In genomic region chr17:16189791-16190348, GRCh38 we compare ENCODE assay signal across 17 cellular contexts.
"Had no signal": no experiment of that assay in that cellular context is flagged by ENCODE, and none has a peak within 500 bp of the region (broad histone marks: within the 10 kb centered on the region; RNA-seq: fewer than 3 reads in every experiment).

No MANE protein-coding gene starts in this region.

- H3K9me3 Mint-ChIP-seq: brain, type B pancreatic cell had no signal

- H3K9me3 ChIP-seq: heart right ventricle, sigmoid colon, suprapubic skin had no signal

- H3K4me3 Mint-ChIP-seq: brain, type B pancreatic cell had no signal

- H3K27me3 ChIP-seq: heart right ventricle, sigmoid colon, suprapubic skin had no signal

- H3K27me3 Mint-ChIP-seq: brain, progenitor cell of endocrine pancreas, type B pancreatic cell had no signal

- H3K4me3 ChIP-seq: heart right ventricle, sigmoid colon, suprapubic skin had no signal

- DNase-seq: activated CD4-positive, alpha-beta T cell treated with anti-CD3 and anti-CD28 coated beads, Interleukin-2, amount 50 U/mL, for 4 hours; activated CD4-positive, CD25-positive, alpha-beta regulatory T cell treated with anti-CD3 and anti-CD28 coated beads, Interleukin-2, amount 50 U/mL, for 72 hours; activated naive CD4-positive, alpha-beta T cell treated with anti-CD3 and anti-CD28 coated beads, Interleukin-2, amount 50 U/mL, for 16 hours; activated T-cell treated with anti-CD3 and anti-CD28 coated beads, Interleukin-2, amount 50 U/mL, for 1 hour; amniotic stem cell; heart right ventricle; sigmoid colon; stimulated activated CD4-positive, alpha-beta T cell treated with anti-CD3 and anti-CD28 coated beads, Interleukin-12 subunit alpha, Interleukin-12 subunit beta, amount 100 ng/mL, for 4 hours; stimulated activated CD4-positive, alpha-beta T cell treated with anti-CD3 and anti-CD28 coated beads, Interleukin-2, amount 100 ng/mL, for 48 hours; stimulated activated naive CD8-positive, alpha-beta T cell treated with anti-CD3 and anti-CD28 coated beads, Interleukin-15, Interleukin-2, amounts not matched to agents 100 U/mL and 50 U/mL, for 24 hours had no signal

- H3K27ac Mint-ChIP-seq: type B pancreatic cell had no signal

- ATAC-seq: left lobe of liver; stimulated activated naive CD8-positive, alpha-beta T cell treated with anti-CD3 and anti-CD28 coated beads, Interleukin-15, Interleukin-2, amounts not matched to agents 100 U/mL and 50 U/mL, for 24 hours had no signal

- FAIRE-seq: frontal cortex, islet of Langerhans had no signal

- H3K27ac ChIP-seq: sigmoid colon, suprapubic skin had no signal
